In genomic region chr18:2932247-2933181, GRCh38 we compare ENCODE assay signal across 8 cellular contexts.
A peak's percentile ranks its signal among the peaks of the same experiment; 100 is the strongest.
DNase-seq lines count a peak whose midpoint lies in the region; ATAC-seq and TF ChIP-seq lines count a peak whose summit lies in the region.

No MANE protein-coding gene starts in this region.

- H3K9me3 Mint-ChIP-seq in HFFc6: no peaks in the 10 kb centered on the region
- H3K9me3 Mint-ChIP-seq in activated naive CD4-positive, alpha-beta T cell treated with anti-CD3 and anti-CD28 coated beads, Interleukin-2, amount 50 U/mL, for 72 hours: no peaks in the 10 kb centered on the region

- intact Hi-C loops in heart left ventricle (cut with DNase I): loop anchor here (1.0 to 10.0 kb wide), 17 partner anchors 50 to 315 kb away; partner anchors contain the start of gene MYL12A (in 7 of the 10)

- peaks cover 34% of the 10 kb centered on the region for H3K4me1 Mint-ChIP-seq in HFFc6 (ENCODE audit: low read depth)

- 47 to 55% (median 50%) methylated on average over 9 to 10 of the region's 10 CpGs for WGBS in heart left ventricle, 4 donors

- peak; percentile 94 for TF ChIP-seq CTCF in HFFc6 (IDR thresholded peaks at IDR 0.05)
- peak; percentile 65 to 88 (median 81) for TF ChIP-seq CTCF in heart left ventricle (IDR thresholded peaks at IDR 0.05)

- H3K27me3 Mint-ChIP-seq in HFFc6 (ENCODE audit: insufficient read depth): peaks cover 2% of the 10 kb centered on the region; the same call in 1 of the 2 replicates

- H3K27me3 ChIP-seq in heart left ventricle: no peaks in the 10 kb centered on the region

- peaks cover 27% of the 10 kb centered on the region for H3K36me3 Mint-ChIP-seq in HFFc6 (ENCODE audit: low read depth)
- peaks cover 17 to 57% of the 10 kb centered on the region in 2 donors for H3K36me3 Mint-ChIP-seq in activated naive CD4-positive, alpha-beta T cell treated with anti-CD3 and anti-CD28 coated beads, Interleukin-2, amount 50 U/mL, for 72 hours

- H3K27ac Mint-ChIP-seq in HFFc6: peak overlapping the region; percentile 75
- peak overlapping the region; percentile 90 to 95 for H3K27ac Mint-ChIP-seq in activated naive CD4-positive, alpha-beta T cell treated with anti-CD3 and anti-CD28 coated beads, Interleukin-2, amount 50 U/mL, for 72 hours

- no peaks in the 10 kb centered on the region for H3K4me1 ChIP-seq in heart left ventricle

- peak overlapping the region; percentile 80 for H3K4me3 Mint-ChIP-seq in HFFc6

- ATAC-seq in activated naive CD4-positive, alpha-beta T cell treated with anti-CD3 and anti-CD28 coated beads, Interleukin-2, amount 50 U/mL, for 72 hours: peak; percentile 44 to 58
- ATAC-seq in heart left ventricle: peak in 3 of 4 donors; percentile 11 to 55 (median 52)

- TF ChIP-seq POLR2A in heart left ventricle (IDR thresholded peaks at IDR 0.05): no peak

- DNase-seq in NCI-H1436 (lab: John Stamatoyannopoulos, UW) (peak; percentile 58), NCI-H1436 treated with DMSO at 0.1 percent for 48 hours (lab: John Stamatoyannopoulos, UW) (no peak), HFFc6 (peak; percentile 70), NCI-H82 (lab: John Stamatoyannopoulos, UW) (peak; percentile 74), heart left ventricle (no peak), retina (peak; percentile 55), DMS153 (lab: John Stamatoyannopoulos, UW) (no peak)
- DNase-seq in activated naive CD4-positive, alpha-beta T cell treated with anti-CD3 and anti-CD28 coated beads, Interleukin-2, amount 50 U/mL, for 72 hours (ENCODE audit: low spot score in 2 of 2): peak in 1 of 2 donors; percentile 49

- no peak overlapping the region for H3K27ac ChIP-seq in heart left ventricle

- H3K9me3 ChIP-seq in heart left ventricle: no peaks in the 10 kb centered on the region

- peaks cover 0 to 93% (median 55%) of the 10 kb centered on the region in 9 donors for H3K36me3 ChIP-seq in heart left ventricle

- no peak overlapping the region for H3K4me3 ChIP-seq in heart left ventricle

Comparison
In these comparisons a context has a peak if more than half of its experiments do, and no peak if none do; other contexts are left out.
1. DNase-seq: peak in NCI-H1436 (single experiment), HFFc6 (single experiment), NCI-H82 (single experiment) and retina (single experiment); none in NCI-H1436 treated with DMSO at 0.1 percent for 48 hours (single experiment), heart left ventricle (0 of 5) and DMS153 (single experiment).